8 cellular contexts compared by ENCODE assay signal in genomic region chr15:29968099-29968892, GRCh38.
DNase-seq lines count a peak whose midpoint lies in the region; ATAC-seq, FAIRE-seq and TF ChIP-seq lines count a peak whose summit lies in the region.

No MANE protein-coding gene starts in this region.

- DNase-seq in activated naive CD8-positive, alpha-beta T cell treated with anti-CD3 and anti-CD28 coated beads, Interleukin-2, amount 10 ng/mL, durations not matched to agents 7 days and 5 days: peak; percentile 29
- DNase-seq in activated naive CD8-positive, alpha-beta T cell treated with anti-CD3 and anti-CD28 coated beads, Interleukin-2, amount 50 U/mL, for 24 hours: no peak
- DNase-seq in dorsolateral prefrontal cortex: peak in 7 of 10 donors; percentile 38 to 73 (median 50)
- no peak for DNase-seq in lung (ENCODE audit: low spot score)
- no peak for DNase-seq in uterus
- no peak for DNase-seq in GM12891 (ENCODE audit: insufficient read length, low spot score)
- no peak for DNase-seq in amniotic stem cell (lab: John Stamatoyannopoulos, UW)

- H3K27me3 Mint-ChIP-seq in activated naive CD8-positive, alpha-beta T cell treated with anti-CD3 and anti-CD28 coated beads, Interleukin-2, amount 10 ng/mL, durations not matched to agents 7 days and 5 days: peaks cover 62% of the 10 kb centered on the region
- H3K27me3 Mint-ChIP-seq in activated naive CD8-positive, alpha-beta T cell treated with anti-CD3 and anti-CD28 coated beads, Interleukin-2, amount 50 U/mL, for 24 hours: peaks cover 56% of the 10 kb centered on the region

- no peak for ATAC-seq in activated naive CD8-positive, alpha-beta T cell treated with anti-CD3 and anti-CD28 coated beads, Interleukin-2, amount 10 ng/mL, durations not matched to agents 7 days and 5 days (ENCODE audit: low read depth)
- no peak for ATAC-seq in activated naive CD8-positive, alpha-beta T cell treated with anti-CD3 and anti-CD28 coated beads, Interleukin-2, amount 50 U/mL, for 24 hours
- ATAC-seq in lung (ENCODE audit: insufficient read depth, low FRiP score) (no peak), GM21528 (IDR thresholded peaks at IDR 0.05; ENCODE audit: low FRiP score, unreplicated experiment) (no peak)

- no peak for TF ChIP-seq POLR2A in uterus (IDR thresholded peaks at IDR 0.05)
- no peak for TF ChIP-seq POLR2A in GM12891 (IDR thresholded peaks at IDR 0.05; ENCODE audit: low read depth, low read length)

- H3K36me3 ChIP-seq in lung (ENCODE audit: control insufficient read depth in 2 of 2, insufficient read depth in 2 of 2, low read length in 2 of 2) (no peaks in the 10 kb centered on the region), uterus (no peaks in the 10 kb centered on the region)

- H3K27ac Mint-ChIP-seq in activated naive CD8-positive, alpha-beta T cell treated with anti-CD3 and anti-CD28 coated beads, Interleukin-2, amount 10 ng/mL, durations not matched to agents 7 days and 5 days: no peak overlapping the region
- H3K27ac Mint-ChIP-seq in activated naive CD8-positive, alpha-beta T cell treated with anti-CD3 and anti-CD28 coated beads, Interleukin-2, amount 50 U/mL, for 24 hours: no peak overlapping the region

- H3K4me1 ChIP-seq in lung (ENCODE audit: control insufficient read depth in 2 of 2, insufficient read depth in 2 of 2, low read length in 2 of 2) (peaks cover 1 to 2% of the 10 kb centered on the region in 2 donors), uterus (no peaks in the 10 kb centered on the region)

- no peaks in the 10 kb centered on the region for H3K9me3 Mint-ChIP-seq in activated naive CD8-positive, alpha-beta T cell treated with anti-CD3 and anti-CD28 coated beads, Interleukin-2, amount 10 ng/mL, durations not matched to agents 7 days and 5 days
- H3K9me3 Mint-ChIP-seq in activated naive CD8-positive, alpha-beta T cell treated with anti-CD3 and anti-CD28 coated beads, Interleukin-2, amount 50 U/mL, for 24 hours: peaks cover 6% of the 10 kb centered on the region

- intact Hi-C loops in dorsolateral prefrontal cortex (cut with DNase I) (loop anchor here in 1 of 2 donors (5.0 kb wide), 1 partner anchor 34 kb away; no protein-coding TSS in a partner anchor), uterus (cut with DNase I; ENCODE audit: low total_unique reads) (no loop called here)

- TF ChIP-seq CTCF in dorsolateral prefrontal cortex (IDR thresholded peaks at IDR 0.05 in 54 of 56, conservative IDR thresholded peaks at IDR 0.05 in 2 of 56; ENCODE audit: low read depth in 1 of 56, partially characterized antibody in 56 of 56) (peak in 3 of 56 donors; percentile 5 to 13 (median 9)), lung (IDR thresholded peaks at IDR 0.05; ENCODE audit: control extremely low read depth, extremely low read depth) (no peak), uterus (IDR thresholded peaks at IDR 0.05) (no peak)

- FAIRE-seq in GM12891 (lab: Jason Lieb, UNC): no peak

- WGBS in lung, 2 donors: 5 to 6% methylated on average over 51 to 90 of the region's 90 CpGs

- H3K27me3 ChIP-seq in dorsolateral prefrontal cortex: no peaks in the 10 kb centered on the region
- no peaks in the 10 kb centered on the region for H3K27me3 ChIP-seq in lung (ENCODE audit: control insufficient read depth, insufficient read depth)
- H3K27me3 ChIP-seq in uterus: no peaks in the 10 kb centered on the region

- H3K27ac ChIP-seq in dorsolateral prefrontal cortex: peak overlapping the region; percentile 81 to 99 (median 96)
- H3K27ac ChIP-seq in lung (ENCODE audit: low read depth in 1 of 2, low read length in 1 of 2): no peak overlapping the region
- peak overlapping the region; percentile 56 to 73 for H3K27ac ChIP-seq in uterus

- H3K4me3 Mint-ChIP-seq in activated naive CD8-positive, alpha-beta T cell treated with anti-CD3 and anti-CD28 coated beads, Interleukin-2, amount 10 ng/mL, durations not matched to agents 7 days and 5 days: no peak overlapping the region
- H3K4me3 Mint-ChIP-seq in activated naive CD8-positive, alpha-beta T cell treated with anti-CD3 and anti-CD28 coated beads, Interleukin-2, amount 50 U/mL, for 24 hours: no peak overlapping the region

- H3K4me3 ChIP-seq in dorsolateral prefrontal cortex (peak overlapping the region; percentile 52 to 84 (median 72)), lung (peak overlapping the region; percentile 47), uterus (peak overlapping the region; percentile 32 to 59)

- H3K36me3 Mint-ChIP-seq in activated naive CD8-positive, alpha-beta T cell treated with anti-CD3 and anti-CD28 coated beads, Interleukin-2, amount 10 ng/mL, durations not matched to agents 7 days and 5 days: peaks cover 5% of the 10 kb centered on the region
- no peaks in the 10 kb centered on the region for H3K36me3 Mint-ChIP-seq in activated naive CD8-positive, alpha-beta T cell treated with anti-CD3 and anti-CD28 coated beads, Interleukin-2, amount 50 U/mL, for 24 hours (ENCODE audit: low read depth)

- POLR2A ChIA-PET in activated naive CD8-positive, alpha-beta T cell treated with anti-CD3 and anti-CD28 coated beads, Interleukin-2, amount 10 ng/mL, durations not matched to agents 7 days and 5 days (lab: Charles Lee): no interaction called here

- H3K4me1 Mint-ChIP-seq in activated naive CD8-positive, alpha-beta T cell treated with anti-CD3 and anti-CD28 coated beads, Interleukin-2, amount 10 ng/mL, durations not matched to agents 7 days and 5 days: no peaks in the 10 kb centered on the region
- H3K4me1 Mint-ChIP-seq in activated naive CD8-positive, alpha-beta T cell treated with anti-CD3 and anti-CD28 coated beads, Interleukin-2, amount 50 U/mL, for 24 hours: peaks cover 1% of the 10 kb centered on the region

- H3K9me3 ChIP-seq in lung (ENCODE audit: control insufficient read depth in 2 of 2, insufficient read depth in 1 of 2, low read length in 1 of 2) (peaks cover 0 to 8% of the 10 kb centered on the region in 2 donors), uterus (no peaks in the 10 kb centered on the region)

TF ChIP-seq in GM12891, 5 proteins besides CTCF, POLR2A, EP300 and RAD21:
- TF ChIP-seq PAX5 (IDR thresholded peaks at IDR 0.05; ENCODE audit: insufficient read depth, low read length, severe bottlenecking): no peak
- TF ChIP-seq POU2F2 (IDR thresholded peaks at IDR 0.05; ENCODE audit: low read depth, low read length): no peak
- no peak for TF ChIP-seq SPI1 (IDR thresholded peaks at IDR 0.05; ENCODE audit: low read depth, low read length)
- no peak for TF ChIP-seq POLR2AphosphoS5 (IDR thresholded peaks at IDR 0.05; ENCODE audit: low read depth, low read length)
- no peak for TF ChIP-seq TAF1 (IDR thresholded peaks at IDR 0.05; ENCODE audit: low read depth, low read length)

Comparison
In these comparisons a context has a peak if more than half of its experiments do, and no peak if none do; other contexts are left out.
1. DNase-seq: peak in activated naive CD8-positive, alpha-beta T cell treated with anti-CD3 and anti-CD28 coated beads, Interleukin-2, amount 10 ng/mL, durations not matched to agents 7 days and 5 days (single experiment) and dorsolateral prefrontal cortex (7 of 10); none in activated naive CD8-positive, alpha-beta T cell treated with anti-CD3 and anti-CD28 coated beads, Interleukin-2, amount 50 U/mL, for 24 hours (single experiment), lung (single experiment), uterus (0 of 2), GM12891 (single experiment) and amniotic stem cell (single experiment).
2. H3K27ac ChIP-seq: peak in dorsolateral prefrontal cortex (59 of 59) and uterus (2 of 2); none in lung (0 of 2).
3. Peak in every context shown above with its lines, with median percentiles within 50 percentile points of each other: H3K4me3 ChIP-seq.